ENCODE assay signal across 1 cellular context in the genomic region with DNA sequence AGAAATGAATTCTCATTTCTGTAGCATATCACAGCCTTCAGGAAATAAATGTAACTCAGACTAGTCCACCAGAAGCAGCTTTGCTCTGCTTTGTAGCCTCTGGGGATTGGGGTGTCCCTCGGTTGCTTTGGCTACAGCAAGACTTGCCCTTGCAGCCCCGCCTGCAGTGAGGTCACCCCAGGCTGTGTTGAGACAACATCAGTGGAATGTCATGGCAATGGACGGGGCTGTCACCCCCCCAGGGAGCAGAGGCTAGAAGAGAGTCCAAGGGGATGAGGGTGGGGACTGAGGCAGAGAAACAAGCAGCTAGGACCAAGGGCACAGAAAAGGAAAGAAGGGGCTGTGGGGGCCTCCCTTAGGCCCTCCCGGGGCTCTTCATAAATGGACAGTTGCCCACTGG.
TF ChIP-seq lines count a peak whose summit lies in the region.

No MANE protein-coding gene starts in this region.

TF ChIP-seq in GM12878, 131 proteins besides CTCF, POLR2A, EP300 and RAD21:
- TF ChIP-seq HDAC6 (IDR thresholded peaks at IDR 0.05; ENCODE audit: unreplicated experiment) = no peak
- TF ChIP-seq STAT1 (conservative IDR thresholded peaks at IDR 0.05) = no peak
- TF ChIP-seq ZBED1 (IDR thresholded peaks at IDR 0.05; ENCODE audit: borderline replicate concordance) = no peak
- TF ChIP-seq IKZF1 (conservative IDR thresholded peaks at IDR 0.05) = no peak
- TF ChIP-seq BMI1 (IDR thresholded peaks at IDR 0.05; ENCODE audit: borderline replicate concordance) = no peak
- TF ChIP-seq ZBTB33 (IDR thresholded peaks at IDR 0.05) = no peak
- no peak for TF ChIP-seq ELK1 (IDR thresholded peaks at IDR 0.05; ENCODE audit: low read depth, low read length)
